ENCODE assay signal across 8 cellular contexts in the genomic region with DNA sequence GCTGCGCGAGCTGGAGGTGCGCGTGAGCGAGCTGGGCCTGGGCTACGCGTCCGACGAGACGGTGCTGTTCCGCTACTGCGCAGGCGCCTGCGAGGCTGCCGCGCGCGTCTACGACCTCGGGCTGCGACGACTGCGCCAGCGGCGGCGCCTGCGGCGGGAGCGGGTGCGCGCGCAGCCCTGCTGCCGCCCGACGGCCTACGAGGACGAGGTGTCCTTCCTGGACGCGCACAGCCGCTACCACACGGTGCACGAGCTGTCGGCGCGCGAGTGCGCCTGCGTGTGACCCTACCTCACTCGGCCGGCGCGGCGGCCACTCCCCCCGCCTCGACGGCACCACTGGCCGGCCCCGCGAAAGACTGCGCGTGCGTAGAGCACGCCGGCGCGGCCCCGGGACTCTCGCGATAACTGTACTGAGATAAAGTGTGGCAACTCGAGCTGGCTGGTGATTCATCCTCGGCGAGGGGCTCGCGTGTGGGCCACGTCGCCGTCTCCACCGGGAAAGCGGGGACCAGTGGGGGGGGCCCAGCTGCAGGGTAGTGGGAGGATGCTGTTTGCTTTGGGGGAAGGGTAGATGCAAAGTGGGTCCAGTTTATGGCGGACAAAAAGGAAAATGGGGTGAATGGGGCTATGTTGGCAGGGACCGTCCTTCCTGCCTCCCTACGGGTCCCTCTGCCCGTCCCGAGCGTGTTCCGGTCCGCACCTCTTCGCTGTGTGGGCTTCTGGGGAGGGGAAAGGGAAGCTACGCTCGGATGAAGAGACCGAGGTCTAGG. TPM values are rescaled to one million over a fixed set of nuclear protein-coding genes. Genes with fewer than 3 reads are reported as not detected.
DNase-seq lines count a peak whose midpoint lies in the region; TF ChIP-seq lines count a peak whose summit lies in the region.

No MANE protein-coding gene starts in this region.

- CTCF ChIA-PET in HEK293T (lab: Yijun Ruan, JAX): interaction anchor here (0.8 to 3.5 kb wide), 3 partner anchors 24 to 138 kb away, joined by 3 to 23 read pairs (median 3); a partner anchor contains a TSS

- H3K36me3 Mint-ChIP-seq in type B pancreatic cell: no peaks in the 10 kb centered on the region

- peak overlapping the region; percentile 99 for H3K4me3 Mint-ChIP-seq in type B pancreatic cell

- H3K27ac ChIP-seq in left ventricle myocardium inferior (replicated peaks): peak overlapping the region; percentile 79

- intact Hi-C loops in left ventricle myocardium inferior (cut with micrococcal nuclease): no loop called here
- intact Hi-C loops in posterior vena cava (cut with DNase I): no loop called here

- POLR2A ChIA-PET in HEK293T (lab: Yijun Ruan, JAX): interaction anchor here (0.5 to 3.1 kb wide), 27 partner anchors 10 to 283 kb away, joined by 3 to 32 read pairs (median 4); a partner anchor contains a TSS

- H3K4me3 ChIP-seq in left ventricle myocardium inferior: peak overlapping the region; percentile 61

- peak overlapping the region; percentile 96 for H3K27ac Mint-ChIP-seq in type B pancreatic cell

- peaks cover 55% of the 10 kb centered on the region for H3K27me3 ChIP-seq in left ventricle myocardium inferior (ENCODE audit: low read depth)

- no peaks in the 10 kb centered on the region for H3K36me3 ChIP-seq in left ventricle myocardium inferior

- TF ChIP-seq CTCF in left ventricle myocardium inferior (IDR thresholded peaks at IDR 0.05; ENCODE audit: borderline replicate concordance) (no peak), type B pancreatic cell (conservative IDR thresholded peaks at IDR 0.05) (no peak)

- H3K4me1 ChIP-seq in left ventricle myocardium inferior: peaks cover 27% of the 10 kb centered on the region

- no peaks in the 10 kb centered on the region for H3K4me1 Mint-ChIP-seq in type B pancreatic cell (ENCODE audit: unreplicated experiment)

- DNase-seq in GM04504 (ENCODE audit: low read depth) (peak; percentile 66), HEK293T (ENCODE audit: extremely low spot score) (peak; percentile 98), NCI-H1048 (lab: John Stamatoyannopoulos, UW) (peak; percentile 69), SKM-1 treated with dmso at 0.1 percent for 144 hours (lab: John Stamatoyannopoulos, UW; ENCODE audit: unreplicated experiment) (peak; percentile 97), left ventricle myocardium inferior (peak; percentile 79), posterior vena cava (ENCODE audit: low spot score) (peak; percentile 97), type B pancreatic cell (ENCODE audit: extremely low spot score, unreplicated experiment) (peak; percentile 99)
- peak; percentile 86 for DNase-seq in activated naive CD8-positive, alpha-beta T cell treated with anti-CD3 and anti-CD28 coated beads, Interleukin-2, amount 50 U/mL, for 16 hours (ENCODE audit: low read depth, low spot score)

- H3K9me3 ChIP-seq in left ventricle myocardium inferior (replicated peaks): no peaks in the 10 kb centered on the region

- no peaks in the 10 kb centered on the region for H3K27me3 Mint-ChIP-seq in type B pancreatic cell

- H3K9me3 Mint-ChIP-seq in type B pancreatic cell: no peaks in the 10 kb centered on the region

TF ChIP-seq in HEK293T, 16 proteins besides CTCF, POLR2A, EP300 and RAD21:
- TF ChIP-seq CTBP1 (IDR thresholded peaks at IDR 0.05; ENCODE audit: borderline replicate concordance): peak; percentile 7; the same call in 1 of the 2 replicates
- TF ChIP-seq SP1 (IDR thresholded peaks at IDR 0.05): no peak
- no peak; the same call in 1 of the 2 replicates for TF ChIP-seq TARDBP (IDR thresholded peaks at IDR 0.05)
- no peak for TF ChIP-seq SUZ12 (IDR thresholded peaks at IDR 0.05)
- TF ChIP-seq FOXK2 (IDR thresholded peaks at IDR 0.05): no peak
- TF ChIP-seq L3MBTL2 (conservative IDR thresholded peaks at IDR 0.05): peak; percentile 97
- TF ChIP-seq ELF4 (IDR thresholded peaks at IDR 0.05): peak; percentile 92
- no peak for TF ChIP-seq ARNT (IDR thresholded peaks at IDR 0.05)
- TF ChIP-seq FOXA1 (IDR thresholded peaks at IDR 0.05): no peak

RNA-seq across cellular contexts. Expression of a gene that starts 11.4 kb away (rescaled TPM):
- total RNA-seq in left ventricle myocardium inferior (not detected), posterior vena cava (not detected), type B pancreatic cell (ENCODE audit: low replicate concordance) (0.87 and 1.4 TPM in 2 replicates)

RNA-seq across cellular contexts. Expression of a gene that starts 23.2 kb away (rescaled TPM):
- not detected for total RNA-seq in left ventricle myocardium inferior
- not detected for total RNA-seq in posterior vena cava
- 6.6 and 16.3 TPM in 2 replicates for total RNA-seq in type B pancreatic cell (ENCODE audit: low replicate concordance)

RNA-seq across cellular contexts. Expression of a gene that starts 23.2 kb away (rescaled TPM):
- total RNA-seq in left ventricle myocardium inferior (22.8 TPM), posterior vena cava (under 1 TPM in 1 of 2 donors, not detected in 1; 0.52 TPM), type B pancreatic cell (ENCODE audit: low replicate concordance) (2.8 and 5.4 TPM in 2 replicates)

RNA-seq across cellular contexts. Expression of a gene that starts 37.1 kb away (rescaled TPM):
- total RNA-seq in left ventricle myocardium inferior: 14.1 TPM
- total RNA-seq in posterior vena cava: 10 to 100 TPM; 19.1 to 27.6 TPM
- 38.6 and 45.0 TPM in 2 replicates for total RNA-seq in type B pancreatic cell (ENCODE audit: low replicate concordance)

RNA-seq across cellular contexts. Expression of a gene that starts 42.3 kb away (rescaled TPM):
- total RNA-seq in left ventricle myocardium inferior (not detected), posterior vena cava (not detected), type B pancreatic cell (ENCODE audit: low replicate concordance) (0.17 TPM in 1 of 2 replicates, not detected in the other)

Comparison
In these comparisons a context has a peak if more than half of its experiments do, and no peak if none do; other contexts are left out.
1. Peak in every context shown above with its lines: DNase-seq, H3K4me3 ChIP-seq and H3K27ac ChIP-seq.